Comparison of ENCODE assay signal across 13 cellular contexts in the genomic region with DNA sequence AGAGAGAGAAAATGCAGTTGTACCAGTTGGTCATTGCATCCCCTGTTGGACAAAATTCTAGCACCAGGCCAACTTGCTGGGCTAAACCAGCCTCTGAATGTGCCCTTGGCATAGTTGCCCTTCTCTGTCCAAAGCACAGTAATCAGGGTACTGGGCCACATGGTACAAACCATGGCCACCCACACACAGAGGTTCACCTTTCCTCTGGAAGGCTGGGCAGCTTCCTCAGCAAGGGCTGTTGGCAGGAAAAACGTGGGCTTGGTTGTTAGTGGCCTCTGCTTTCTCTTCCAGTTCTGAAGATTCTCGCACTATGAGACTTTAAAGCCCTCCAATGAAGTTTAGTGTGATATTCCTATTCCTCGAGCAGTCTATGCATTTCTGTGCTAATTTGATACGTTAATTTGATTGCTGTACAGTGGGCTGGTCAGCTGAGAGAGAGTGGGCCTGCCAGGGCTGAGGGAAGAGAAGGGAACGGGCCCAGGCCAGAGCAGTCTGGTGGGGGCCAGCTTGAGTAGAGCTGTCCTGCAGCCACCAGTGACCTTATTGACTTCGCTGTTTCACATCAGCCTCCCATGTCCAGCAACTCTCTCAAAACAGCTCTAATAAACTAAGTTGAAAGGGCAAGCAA. TPM values are rescaled to one million over a fixed set of nuclear protein-coding genes. Genes with fewer than 3 reads are reported as not detected.
DNase-seq lines count a peak whose midpoint lies in the region; ATAC-seq and TF ChIP-seq lines count a peak whose summit lies in the region.
"Had no signal": no experiment of that assay in that cellular context is flagged by ENCODE, and none has a peak within 500 bp of the region (broad histone marks: within the 10 kb centered on the region; RNA-seq: fewer than 3 reads in every experiment).

No MANE protein-coding gene starts in this region.

- H3K27ac ChIP-seq in cardiac muscle cell (peak overlapping the region; percentile 90), upper lobe of right lung (peak overlapping the region; percentile 77)
- H3K27ac ChIP-seq: 22Rv1, foreskin keratinocyte had no signal

- no peaks in the 10 kb centered on the region for H3K27me3 ChIP-seq in cardiac muscle cell
- H3K27me3 ChIP-seq in upper lobe of right lung = no peaks in the 10 kb centered on the region
- H3K27me3 ChIP-seq in MG63 = no peaks in the 10 kb centered on the region

- ATAC-seq in omental fat pad (ENCODE audit: low FRiP score) (peak; percentile 26), upper lobe of right lung (peak; percentile 83), HG03159 (IDR thresholded peaks at IDR 0.05; ENCODE audit: unreplicated experiment) (no peak), left colon (no peak)

- DNase-seq in DMS 273 (lab: John Stamatoyannopoulos, UW; ENCODE audit: unreplicated experiment) (peak; percentile 67), DMS 273 treated with DMSO at 0.1 percent for 48 hours (lab: John Stamatoyannopoulos, UW) (no peak), cardiac muscle cell (ENCODE audit: low read depth in 1 of 2, low spot score in 1 of 2) (peak in 1 of 2 donors; percentile 33), omental fat pad (ENCODE audit: low spot score) (no peak), upper lobe of right lung (peak; percentile 73), left colon (no peak), MG63 (no peak)
- DNase-seq: activated CD4-positive, alpha-beta T cell treated with anti-CD3 and anti-CD28 coated beads, Interleukin-2, amount 10 ng/mL, durations not matched to agents 7 days and 5 days; foreskin keratinocyte; H7; NCI-H1436 treated with DMSO at 0.1 percent for 48 hours had no signal

- H3K4me3 ChIP-seq in cardiac muscle cell (no peak overlapping the region), upper lobe of right lung (peak overlapping the region; percentile 53), MG63 (no peak overlapping the region)

- no peaks in the 10 kb centered on the region for H3K9me3 ChIP-seq in cardiac muscle cell (ENCODE audit: low read depth)
- no peaks in the 10 kb centered on the region for H3K9me3 ChIP-seq in upper lobe of right lung
- no peaks in the 10 kb centered on the region for H3K9me3 ChIP-seq in MG63

- no peaks in the 10 kb centered on the region for H3K36me3 ChIP-seq in cardiac muscle cell
- no peaks in the 10 kb centered on the region for H3K36me3 ChIP-seq in upper lobe of right lung
- H3K36me3 ChIP-seq in MG63 = no peaks in the 10 kb centered on the region

- intact Hi-C loops in upper lobe of right lung (cut with DNase I) (no loop called here), left colon (cut with DNase I, micrococcal nuclease) (no loop called here)

- no peak for TF ChIP-seq CTCF in cardiac muscle cell (IDR thresholded peaks at IDR 0.05; ENCODE audit: low read depth, low read length)
- TF ChIP-seq CTCF in omental fat pad (IDR thresholded peaks at IDR 0.05) = no peak
- TF ChIP-seq CTCF in upper lobe of right lung (IDR thresholded peaks at IDR 0.05) = no peak

- H3K4me1 ChIP-seq in cardiac muscle cell (ENCODE audit: low read depth) = peaks cover 25% of the 10 kb centered on the region
- peaks cover 12% of the 10 kb centered on the region for H3K4me1 ChIP-seq in upper lobe of right lung
- H3K4me1 ChIP-seq: foreskin keratinocyte had no signal

RNA-seq across cellular contexts. Expression of gene DDO, which starts 0.6 kb away (rescaled TPM):
- total RNA-seq in cardiac muscle cell (0.27 and 0.32 TPM in 2 replicates), omental fat pad (1 to 10 TPM; 2.4 to 7.6 (median 2.6) TPM), upper lobe of right lung (7.1 TPM), left colon (1 to 10 TPM; 2.0 to 3.5 TPM)
- 0.56 TPM in 1 of 2 replicates, not detected in the other for polyA plus RNA-seq in cardiac muscle cell
- 0.22 and 0.89 TPM in 2 replicates for total RNA-seq in MG63 (2014; rRNA removed; shearing (Covaris generic); ENCODE audit: low replicate concordance)
- total RNA-seq: activated CD4-positive, alpha-beta T cell treated with anti-CD3 and anti-CD28 coated beads, Interleukin-2, amount 10 ng/mL, durations not matched to agents 7 days and 5 days; foreskin keratinocyte; H7 had no signal
- polyA plus RNA-seq: foreskin keratinocyte had no signal

RNA-seq across cellular contexts. Expression of gene METTL24, which starts 56.6 kb away (rescaled TPM):
- total RNA-seq in cardiac muscle cell (7.7 and 8.4 TPM in 2 replicates), omental fat pad (1 to 10 TPM; 2.4 to 6.9 (median 2.7) TPM), upper lobe of right lung (3.7 TPM), left colon (1 to 10 TPM in 1 of 2 donors, under 1 TPM in 1; 0.31 to 4.3 TPM)
- polyA plus RNA-seq in cardiac muscle cell = 4.3 and 6.8 TPM in 2 replicates
- not detected in 2 replicates for total RNA-seq in MG63 (2014; rRNA removed; shearing (Covaris generic); ENCODE audit: low replicate concordance)
- total RNA-seq: activated CD4-positive, alpha-beta T cell treated with anti-CD3 and anti-CD28 coated beads, Interleukin-2, amount 10 ng/mL, durations not matched to agents 7 days and 5 days; foreskin keratinocyte had no signal
- polyA plus RNA-seq: foreskin keratinocyte had no signal

Comparison
In these comparisons a context has a peak if more than half of its experiments do, and no peak if none do; other contexts are left out.
1. DNase-seq: peak in DMS 273 (single experiment) and upper lobe of right lung (single experiment); none in DMS 273 treated with DMSO at 0.1 percent for 48 hours (single experiment), omental fat pad (single experiment), left colon (0 of 2) and MG63 (single experiment).
2. ATAC-seq: peak in omental fat pad (single experiment) and upper lobe of right lung (single experiment); none in HG03159 (single experiment) and left colon (single experiment).